In the genomic region with DNA sequence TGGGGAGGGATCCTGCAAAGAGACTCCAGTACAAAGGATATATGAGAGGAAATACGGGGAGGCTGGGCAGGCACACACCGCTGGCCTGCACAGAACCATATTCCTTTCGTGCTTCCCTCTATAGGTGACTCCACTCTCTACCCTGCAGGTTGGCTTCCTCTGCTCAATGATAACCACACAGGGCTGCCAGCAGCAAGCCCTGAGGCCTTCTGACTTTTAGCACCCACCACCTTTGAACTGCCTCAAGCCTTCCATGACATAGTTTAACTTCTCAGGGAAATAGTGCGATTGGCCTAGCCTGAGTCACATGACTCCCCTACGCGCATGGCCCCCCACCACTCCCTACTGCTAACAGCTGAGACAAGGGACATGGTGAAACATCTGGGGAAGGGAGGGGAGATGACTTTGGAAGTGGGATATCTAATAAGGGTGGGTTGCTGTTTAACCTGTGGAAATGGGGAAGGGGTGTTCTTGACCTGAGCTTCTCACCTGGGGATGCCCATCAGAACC, we compare ENCODE assay signal across 16 cellular contexts. TPM values are rescaled to one million over a fixed set of nuclear protein-coding genes. Genes with fewer than 3 reads are reported as not detected.
DNase-seq lines count a peak whose midpoint lies in the region; ATAC-seq and TF ChIP-seq lines count a peak whose summit lies in the region.
"Had no signal": no experiment of that assay in that cellular context is flagged by ENCODE, and none has a peak within 500 bp of the region (broad histone marks: within the 10 kb centered on the region; RNA-seq: fewer than 3 reads in every experiment).

No MANE protein-coding gene starts in this region.

- no peaks in the 10 kb centered on the region for H3K9me3 ChIP-seq in CD4-positive, alpha-beta T cell (ENCODE audit: control insufficient read depth, low read length)
- H3K9me3 ChIP-seq in aorta (ENCODE audit: control insufficient read depth, low read length) = no peaks in the 10 kb centered on the region
- H3K9me3 ChIP-seq: BLaER1 treated with 17β-estradiol and CSF1 and Interleukin-3, amounts not matched to agents 10 nM and 100 nM; ovary had no signal

- CTCF ChIA-PET in CD4-positive, alpha-beta T cell (lab: Charles Lee) = no interaction called here
- CTCF ChIA-PET in activated B cell treated with CpG ODN at 0.5 μM for 24 hours (lab: Charles Lee) = interaction anchor here (2.5 kb wide), 1 partner anchor 243 kb away, joined by 10 read pairs; no protein-coding TSS in a partner anchor

- H3K27me3 Mint-ChIP-seq in CD4-positive, alpha-beta T cell = no peaks in the 10 kb centered on the region
- no peaks in the 10 kb centered on the region for H3K27me3 Mint-ChIP-seq in activated B cell treated with CpG ODN at 0.5 μM for 24 hours
- no peaks in the 10 kb centered on the region for H3K27me3 Mint-ChIP-seq in naive thymus-derived CD8-positive, alpha-beta T cell

- H3K4me3 ChIP-seq in aorta (ENCODE audit: low read length in 2 of 2) = no peak overlapping the region
- H3K4me3 ChIP-seq: BLaER1 treated with 17β-estradiol and CSF1 and Interleukin-3, amounts not matched to agents 10 nM and 100 nM; ovary had no signal

- no peaks in the 10 kb centered on the region for H3K36me3 ChIP-seq in aorta (ENCODE audit: control insufficient read depth in 1 of 2, insufficient read depth in 2 of 2, low read length in 1 of 2)
- H3K36me3 ChIP-seq: ovary had no signal

- ATAC-seq in CD4-positive, alpha-beta T cell (ENCODE audit: poor library complexity) = no peak
- ATAC-seq in activated B cell treated with CpG ODN at 0.5 μM for 24 hours (ENCODE audit: low read depth) (no peak), HG03342 (IDR thresholded peaks at IDR 0.05; ENCODE audit: unreplicated experiment) (no peak), aorta (ENCODE audit: low FRiP score) (no peak)
- no peak for ATAC-seq in naive thymus-derived CD8-positive, alpha-beta T cell
- ATAC-seq: activated CD4-positive, CD25-positive, alpha-beta regulatory T cell treated with anti-CD3 and anti-CD28 coated beads, Interleukin-2, amount 50 U/mL, for 24 hours had no signal

- WGBS in aorta, 2 donors = 96 to 97% methylated on average over 6 of the region's 6 CpGs

- H3K4me1 ChIP-seq in aorta (ENCODE audit: control insufficient read depth in 1 of 2, insufficient read depth in 2 of 2, low read length in 2 of 2) = no peaks in the 10 kb centered on the region

- H3K36me3 Mint-ChIP-seq in CD4-positive, alpha-beta T cell (ENCODE audit: low read depth) = peaks cover 15% of the 10 kb centered on the region
- peaks cover 16% of the 10 kb centered on the region for H3K36me3 Mint-ChIP-seq in activated B cell treated with CpG ODN at 0.5 μM for 24 hours (ENCODE audit: low read depth)
- H3K36me3 Mint-ChIP-seq in naive thymus-derived CD8-positive, alpha-beta T cell = peaks cover 0 to 6% (median 4%) of the 10 kb centered on the region in 3 donors

- H3K9me3 Mint-ChIP-seq in CD4-positive, alpha-beta T cell = no peaks in the 10 kb centered on the region
- H3K9me3 Mint-ChIP-seq in activated B cell treated with CpG ODN at 0.5 μM for 24 hours = no peaks in the 10 kb centered on the region
- no peaks in the 10 kb centered on the region for H3K9me3 Mint-ChIP-seq in naive thymus-derived CD8-positive, alpha-beta T cell

- no peak for TF ChIP-seq CTCF in CD4-positive, alpha-beta T cell (IDR thresholded peaks at IDR 0.05)
- no peak for TF ChIP-seq CTCF in activated B cell treated with CpG ODN at 0.5 μM for 24 hours (IDR thresholded peaks at IDR 0.05)

- DNase-seq in CD4-positive, alpha-beta T cell = no peak
- DNase-seq in COLO668 (lab: John Stamatoyannopoulos, UW; ENCODE audit: unreplicated experiment) (peak; percentile 21), activated B cell treated with CpG ODN at 0.5 μM for 24 hours (no peak), midbrain (lab: John Stamatoyannopoulos, UW) (no peak), aorta (no peak)
- no peak for DNase-seq in naive thymus-derived CD8-positive, alpha-beta T cell
- DNase-seq: activated CD8-positive, alpha-beta memory T cell treated with anti-CD3 and anti-CD28 coated beads, Interleukin-2, amount 50 U/mL, for 4 hours; hippocampal formation; KG1; kidney glomerular epithelial cell; NCI-H2171; ovary; stimulated activated CD4-positive, alpha-beta T cell treated with anti-CD3 and anti-CD28 coated beads, Interleukin-4, amount 100 ng/mL, for 1 hour had no signal

- H3K4me3 Mint-ChIP-seq in CD4-positive, alpha-beta T cell = peak overlapping the region; percentile 4
- H3K4me3 Mint-ChIP-seq in activated B cell treated with CpG ODN at 0.5 μM for 24 hours = no peak overlapping the region
- H3K4me3 Mint-ChIP-seq in naive thymus-derived CD8-positive, alpha-beta T cell = peak overlapping the region in 1 of 10 donors; percentile 60

- H3K27ac Mint-ChIP-seq in CD4-positive, alpha-beta T cell = peak overlapping the region; percentile 93
- peak overlapping the region; percentile 62 for H3K27ac Mint-ChIP-seq in activated B cell treated with CpG ODN at 0.5 μM for 24 hours
- H3K27ac Mint-ChIP-seq in naive thymus-derived CD8-positive, alpha-beta T cell = peak overlapping the region; percentile 9 to 97 (median 78)

- H3K27ac ChIP-seq in CD4-positive, alpha-beta T cell (ENCODE audit: low read depth, low read length) = no peak overlapping the region
- peak overlapping the region in 1 of 2 donors; percentile 24 for H3K27ac ChIP-seq in aorta (ENCODE audit: low read depth in 1 of 2, low read length in 2 of 2)
- H3K27ac ChIP-seq: BLaER1 treated with 17β-estradiol and CSF1 and Interleukin-3, amounts not matched to agents 10 nM and 100 nM had no signal

- H3K4me1 Mint-ChIP-seq in CD4-positive, alpha-beta T cell (ENCODE audit: low read depth) = peaks cover 75% of the 10 kb centered on the region
- H3K4me1 Mint-ChIP-seq in activated B cell treated with CpG ODN at 0.5 μM for 24 hours = peaks cover 29% of the 10 kb centered on the region
- H3K4me1 Mint-ChIP-seq in naive thymus-derived CD8-positive, alpha-beta T cell = peaks cover 35 to 71% (median 67%) of the 10 kb centered on the region in 4 donors

- H3K27me3 ChIP-seq in CD4-positive, alpha-beta T cell (ENCODE audit: control insufficient read depth, insufficient read depth, low read length) = no peaks in the 10 kb centered on the region
- H3K27me3 ChIP-seq in aorta (ENCODE audit: control insufficient read depth in 1 of 2, insufficient read depth in 2 of 2, low read length in 1 of 2) = no peaks in the 10 kb centered on the region
- H3K27me3 ChIP-seq: ovary had no signal

- POLR2A ChIA-PET in CD4-positive, alpha-beta T cell (lab: Charles Lee) = no interaction called here
- POLR2A ChIA-PET in activated B cell treated with CpG ODN at 0.5 μM for 24 hours (lab: Charles Lee) = interaction anchor here (0.6 kb wide), 1 partner anchor 47 kb away, joined by 4 read pairs; no protein-coding TSS in a partner anchor
- POLR2A ChIA-PET in naive thymus-derived CD8-positive, alpha-beta T cell (lab: Charles Lee) = no interaction called here

- intact Hi-C loops in CD4-positive, alpha-beta T cell (cut with DNase I, micrococcal nuclease) = loop anchor here (2.0 to 10.0 kb wide), 8 partner anchors 197 to 595 kb away; a partner anchor contains a TSS
- intact Hi-C loops in activated B cell treated with CpG ODN at 0.5 μM for 24 hours (cut with micrococcal nuclease) = loop anchor here (2.0 to 5.0 kb wide), 2 partner anchors 393 to 481 kb away; no protein-coding TSS in a partner anchor
- intact Hi-C loops in aorta (cut with DNase I) = loop anchor here (5.0 to 10.0 kb wide), 11 partner anchors 57 to 492 kb away; no protein-coding TSS in a partner anchor

RNA-seq across cellular contexts. Expression of a gene that starts 3.0 kb away (rescaled TPM):
- total RNA-seq in CD4-positive, alpha-beta T cell = 100 to 1,000 TPM; 124 to 127 TPM
- 88.2 and 106 TPM in 2 replicates for total RNA-seq in activated B cell treated with CpG ODN at 0.5 μM for 24 hours
- 100 to 1,000 TPM; 125 to 141 TPM for total RNA-seq in naive thymus-derived CD8-positive, alpha-beta T cell
- 100 to 1,000 TPM; 107 to 148 (median 116) TPM for polyA plus RNA-seq in naive thymus-derived CD8-positive, alpha-beta T cell
- 100 to 1,000 TPM; 150 to 225 TPM for total RNA-seq in aorta
- 10 to 100 TPM; 21.4 to 51.8 TPM for polyA plus RNA-seq in aorta
